ENCODE assay signal across 8 cellular contexts in the genomic region with DNA sequence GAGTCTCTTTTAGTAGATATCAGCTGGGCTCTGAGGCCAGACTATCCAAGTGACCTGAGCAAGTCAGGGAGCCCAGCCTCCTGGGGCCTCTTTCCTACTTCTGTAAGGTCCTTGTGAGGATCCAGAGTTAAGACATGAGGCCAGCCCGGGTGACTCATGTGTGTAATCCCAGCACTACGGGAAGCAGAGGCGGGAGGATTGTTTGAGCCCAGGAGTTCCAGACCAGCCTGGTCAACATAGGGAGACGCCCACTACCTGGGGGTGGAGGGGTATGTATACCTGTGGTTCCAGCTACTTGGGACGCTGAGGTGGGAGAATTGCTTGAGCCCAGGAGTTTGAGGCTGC.
A peak's percentile ranks its signal among the peaks of the same experiment; 100 is the strongest.
DNase-seq lines count a peak whose midpoint lies in the region; ATAC-seq and TF ChIP-seq lines count a peak whose summit lies in the region.

No MANE protein-coding gene starts in this region.

- no peak for ATAC-seq in GM19463 (IDR thresholded peaks at IDR 0.05; ENCODE audit: unreplicated experiment)
- no peak for ATAC-seq in HG02763 (IDR thresholded peaks at IDR 0.05; ENCODE audit: unreplicated experiment)
- no peak for ATAC-seq in GM19351 (IDR thresholded peaks at IDR 0.05; ENCODE audit: unreplicated experiment)

- no peak overlapping the region for H3K27ac Mint-ChIP-seq in nephron progenitor cell

- peak overlapping the region; percentile 73 for H3K4me3 Mint-ChIP-seq in nephron progenitor cell

- DNase-seq in AG10803 (ENCODE audit: low read depth) (peak; percentile 70), MV-4-11 (lab: John Stamatoyannopoulos, UW) (peak; percentile 14), epithelial cell of esophagus (ENCODE audit: low read depth) (peak; percentile 90), nephron progenitor cell (no peak), SIG-M5 (lab: John Stamatoyannopoulos, UW) (no peak)

- no peaks in the 10 kb centered on the region for H3K36me3 Mint-ChIP-seq in nephron progenitor cell (ENCODE audit: low read depth)

- no peak for TF ChIP-seq CTCF in AG10803 (conservative IDR thresholded peaks at IDR 0.05; ENCODE audit: low read length)
- TF ChIP-seq CTCF in epithelial cell of esophagus (IDR thresholded peaks at IDR 0.05; ENCODE audit: insufficient read depth, low read depth, low read length, missing control alignments): no peak
- no peak for TF ChIP-seq CTCF in nephron progenitor cell (IDR thresholded peaks at IDR 0.05)

- H3K4me3 ChIP-seq in AG10803 (ENCODE audit: low read length): no peak overlapping the region
- no peak overlapping the region for H3K4me3 ChIP-seq in epithelial cell of esophagus (ENCODE audit: low read length)

- H3K27me3 Mint-ChIP-seq in nephron progenitor cell (ENCODE audit: low read depth, poor library complexity): peaks cover 46% of the 10 kb centered on the region

- H3K4me1 Mint-ChIP-seq in nephron progenitor cell: peaks cover 34% of the 10 kb centered on the region

- H3K9me3 Mint-ChIP-seq in nephron progenitor cell: peaks cover 9% of the 10 kb centered on the region

Comparison
In these comparisons a context has a peak if more than half of its experiments do, and no peak if none do; other contexts are left out.
1. DNase-seq: peak in AG10803 (single experiment), MV-4-11 (single experiment) and epithelial cell of esophagus (single experiment); none in nephron progenitor cell (single experiment) and SIG-M5 (single experiment).